In the genomic region with DNA sequence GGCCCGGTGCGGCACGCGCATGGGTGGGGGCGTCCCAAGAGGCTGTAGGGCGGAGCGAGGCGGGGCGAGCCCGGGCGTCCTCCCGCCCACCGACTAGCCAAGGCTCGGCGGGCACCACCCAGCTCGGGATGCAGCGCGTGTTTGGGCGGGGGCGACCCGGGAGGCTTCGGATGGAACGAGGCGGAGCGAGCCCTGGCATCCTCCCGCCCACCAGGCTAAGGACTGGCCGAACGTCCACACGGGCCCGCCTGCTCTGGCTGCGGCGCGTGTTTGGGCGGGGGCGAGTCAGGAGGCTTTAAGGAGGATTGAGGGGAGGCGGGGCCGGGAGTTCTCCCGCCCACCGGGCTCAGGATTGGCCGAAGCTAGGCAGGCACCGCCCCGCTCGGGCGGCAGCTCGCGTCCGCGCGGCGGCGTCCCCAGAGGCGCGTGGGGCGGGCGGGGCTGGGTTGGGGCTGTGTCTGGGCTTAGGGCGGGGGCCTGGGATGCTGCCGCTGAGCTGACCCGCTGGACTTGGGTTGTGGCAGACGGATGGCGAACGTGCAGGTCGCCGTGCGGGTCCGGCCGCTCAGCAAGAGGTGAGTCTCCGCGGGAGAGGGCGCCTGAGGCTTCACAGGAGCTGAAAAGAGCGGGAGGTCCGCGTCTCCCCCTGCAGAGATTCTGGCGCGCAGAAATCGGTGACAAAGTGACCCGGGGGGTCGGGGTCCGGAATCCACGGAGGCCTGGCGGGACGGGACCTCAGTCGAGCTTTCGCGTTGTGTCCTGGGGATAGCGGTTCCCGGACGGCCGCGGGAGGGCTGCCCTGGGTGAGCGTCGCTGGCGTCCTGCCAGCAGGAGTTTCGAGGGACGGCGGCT, we compare ENCODE assay signal across 1 cellular context.
TF ChIP-seq lines count a peak whose summit lies in the region.

TSS of gene STARD9 (plus strand) at position 419 of the 852 bp plus-strand sequence. CDS start at position 529, 110 bp downstream.

TF ChIP-seq in HCT116, 20 proteins besides CTCF, POLR2A, EP300 and RAD21 (continued from another document):
- TF ChIP-seq, protein P1, sequence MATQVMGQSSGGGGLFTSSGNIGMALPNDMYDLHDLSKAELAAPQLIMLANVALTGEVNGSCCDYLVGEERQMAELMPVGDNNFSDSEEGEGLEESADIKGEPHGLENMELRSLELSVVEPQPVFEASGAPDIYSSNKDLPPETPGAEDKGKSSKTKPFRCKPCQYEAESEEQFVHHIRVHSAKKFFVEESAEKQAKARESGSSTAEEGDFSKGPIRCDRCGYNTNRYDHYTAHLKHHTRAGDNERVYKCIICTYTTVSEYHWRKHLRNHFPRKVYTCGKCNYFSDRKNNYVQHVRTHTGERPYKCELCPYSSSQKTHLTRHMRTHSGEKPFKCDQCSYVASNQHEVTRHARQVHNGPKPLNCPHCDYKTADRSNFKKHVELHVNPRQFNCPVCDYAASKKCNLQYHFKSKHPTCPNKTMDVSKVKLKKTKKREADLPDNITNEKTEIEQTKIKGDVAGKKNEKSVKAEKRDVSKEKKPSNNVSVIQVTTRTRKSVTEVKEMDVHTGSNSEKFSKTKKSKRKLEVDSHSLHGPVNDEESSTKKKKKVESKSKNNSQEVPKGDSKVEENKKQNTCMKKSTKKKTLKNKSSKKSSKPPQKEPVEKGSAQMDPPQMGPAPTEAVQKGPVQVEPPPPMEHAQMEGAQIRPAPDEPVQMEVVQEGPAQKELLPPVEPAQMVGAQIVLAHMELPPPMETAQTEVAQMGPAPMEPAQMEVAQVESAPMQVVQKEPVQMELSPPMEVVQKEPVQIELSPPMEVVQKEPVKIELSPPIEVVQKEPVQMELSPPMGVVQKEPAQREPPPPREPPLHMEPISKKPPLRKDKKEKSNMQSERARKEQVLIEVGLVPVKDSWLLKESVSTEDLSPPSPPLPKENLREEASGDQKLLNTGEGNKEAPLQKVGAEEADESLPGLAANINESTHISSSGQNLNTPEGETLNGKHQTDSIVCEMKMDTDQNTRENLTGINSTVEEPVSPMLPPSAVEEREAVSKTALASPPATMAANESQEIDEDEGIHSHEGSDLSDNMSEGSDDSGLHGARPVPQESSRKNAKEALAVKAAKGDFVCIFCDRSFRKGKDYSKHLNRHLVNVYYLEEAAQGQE (IDR thresholded peaks at IDR 0.05; ENCODE audit: low read depth), result no peak
- no peak for TF ChIP-seq SIN3A (IDR thresholded peaks at IDR 0.05; ENCODE audit: low read depth)
- TF ChIP-seq CEBPB (IDR thresholded peaks at IDR 0.05; ENCODE audit: low read depth), result no peak
